In genomic region chr9:89639367-89639795, GRCh38 we compare ENCODE assay signal across 14 cellular contexts. TPM values are rescaled to one million over a fixed set of nuclear protein-coding genes. Genes with fewer than 3 reads are reported as not detected.
A peak's percentile ranks its signal among the peaks of the same experiment; 100 is the strongest.
DNase-seq lines count a peak whose midpoint lies in the region; ATAC-seq, FAIRE-seq and TF ChIP-seq lines count a peak whose summit lies in the region.
"Had no signal": no experiment of that assay in that cellular context is flagged by ENCODE, and none has a peak within 500 bp of the region (broad histone marks: within the 10 kb centered on the region; RNA-seq: fewer than 3 reads in every experiment).

No MANE protein-coding gene starts in this region.

- no peak for TF ChIP-seq EP300 in transverse colon (IDR thresholded peaks at IDR 0.05; ENCODE audit: low read depth)
- TF ChIP-seq EP300 in SK-N-SH (IDR thresholded peaks at IDR 0.05; ENCODE audit: borderline replicate concordance in 1 of 2, low read depth in 1 of 2, low read length in 1 of 2): no peak

- no peaks in the 10 kb centered on the region for H3K9me3 ChIP-seq in neutrophil
- no peaks in the 10 kb centered on the region for H3K9me3 ChIP-seq in transverse colon
- H3K9me3 ChIP-seq in SK-N-SH: no peaks in the 10 kb centered on the region
- no peaks in the 10 kb centered on the region for H3K9me3 ChIP-seq in small intestine (ENCODE audit: control insufficient read depth, low read depth)

- no peak overlapping the region for H3K4me2 ChIP-seq in SK-N-SH
- H3K4me2 ChIP-seq: hepatocyte had no signal

- ATAC-seq in GM21423 (IDR thresholded peaks at IDR 0.05; ENCODE audit: unreplicated experiment): no peak

- H3K36me3 ChIP-seq in neutrophil (no peaks in the 10 kb centered on the region), transverse colon (no peaks in the 10 kb centered on the region), SK-N-SH (replicated peaks in 1 of 2; ENCODE audit: control insufficient read depth in 1 of 2, insufficient read depth in 2 of 2, low read length in 1 of 2) (no peaks in the 10 kb centered on the region), small intestine (ENCODE audit: control insufficient read depth in 2 of 2, insufficient read depth in 2 of 2, low read length in 2 of 2) (no peaks in the 10 kb centered on the region)
- H3K36me3 ChIP-seq: WERI-Rb-1 had no signal

- no peak for TF ChIP-seq RAD21 in SK-N-SH (IDR thresholded peaks at IDR 0.05; ENCODE audit: low read length)

- TF ChIP-seq CTCF in glutamatergic neuron (IDR thresholded peaks at IDR 0.05; ENCODE audit: partially characterized antibody, unreplicated experiment) (no peak), neutrophil (IDR thresholded peaks at IDR 0.05) (no peak), transverse colon (IDR thresholded peaks at IDR 0.05) (no peak), SK-N-SH (IDR thresholded peaks at IDR 0.05) (no peak)

- no peak for FAIRE-seq in small intestine (lab: Jason Lieb, UNC)

- H3K79me2 ChIP-seq in SK-N-SH (ENCODE audit: insufficient read depth): no peaks in the 10 kb centered on the region
- H3K79me2 ChIP-seq: hepatocyte had no signal

- H3K4me3 Mint-ChIP-seq in glutamatergic neuron (ENCODE audit: unreplicated experiment): no peak overlapping the region
- no peak overlapping the region for H3K4me3 Mint-ChIP-seq in activated T-cell treated with anti-CD3 and anti-CD28 coated beads, Interleukin-2, amount 50 U/mL, for 24 hours
- H3K4me3 Mint-ChIP-seq: activated T-helper 1 cell treated with anti-CD3 and anti-CD28 coated beads, Interleukin-12 subunit alpha, Interleukin-12 subunit beta, Interleukin-2, Interleukin-4 antibody, amounts not matched to agents 30 ng/mL and 10 ng/mL and 1 ng/mL, durations not matched to agents 14 hours and 24 hours and 36 hours had no signal

- no peak overlapping the region for H3K27ac Mint-ChIP-seq in glutamatergic neuron (ENCODE audit: unreplicated experiment)
- H3K27ac Mint-ChIP-seq in activated T-cell treated with anti-CD3 and anti-CD28 coated beads, Interleukin-2, amount 50 U/mL, for 24 hours: no peak overlapping the region
- H3K27ac Mint-ChIP-seq: activated T-helper 1 cell treated with anti-CD3 and anti-CD28 coated beads, Interleukin-12 subunit alpha, Interleukin-12 subunit beta, Interleukin-2, Interleukin-4 antibody, amounts not matched to agents 30 ng/mL and 10 ng/mL and 1 ng/mL, durations not matched to agents 14 hours and 24 hours and 36 hours had no signal

- H3K4me3 ChIP-seq in neutrophil (ENCODE audit: low read depth in 1 of 2, low read length in 1 of 2): no peak overlapping the region
- no peak overlapping the region for H3K4me3 ChIP-seq in transverse colon
- no peak overlapping the region for H3K4me3 ChIP-seq in SK-N-SH (ENCODE audit: low read depth in 2 of 2, low read length in 1 of 2)
- H3K4me3 ChIP-seq in small intestine (ENCODE audit: low read depth in 1 of 2, low read length in 2 of 2): no peak overlapping the region
- H3K4me3 ChIP-seq: hepatocyte had no signal

- H3K36me3 Mint-ChIP-seq in glutamatergic neuron (ENCODE audit: unreplicated experiment): no peaks in the 10 kb centered on the region
- H3K36me3 Mint-ChIP-seq in activated T-cell treated with anti-CD3 and anti-CD28 coated beads, Interleukin-2, amount 50 U/mL, for 24 hours (ENCODE audit: low read depth): no peaks in the 10 kb centered on the region

- DNase-seq in anterior cingulate cortex (lab: John Stamatoyannopoulos, UW): peak in 48 of 58 donors; percentile 13 to 81 (median 46)
- DNase-seq in glutamatergic neuron: peak; percentile 9
- DNase-seq in transverse colon: no peak
- no peak for DNase-seq in activated T-cell treated with anti-CD3 and anti-CD28 coated beads, Interleukin-2, amount 50 U/mL, for 24 hours
- no peak for DNase-seq in SK-N-SH
- DNase-seq in small intestine: no peak
- DNase-seq: cortex of kidney, NCI-H2081 treated with DMSO at 0.1 percent for 48 hours, RPMI8226, WERI-Rb-1 had no signal

- H2AFZ ChIP-seq in SK-N-SH (ENCODE audit: low read depth): no peak overlapping the region
- H2AFZ ChIP-seq: hepatocyte had no signal

- POLR2A ChIA-PET in SK-N-SH (lab: Yijun Ruan, JAX): interaction anchor here (0.6 kb wide), 1 partner anchor 36 kb away, joined by 3 read pairs; no protein-coding TSS in a partner anchor

- no peaks in the 10 kb centered on the region for H4K20me1 ChIP-seq in SK-N-SH (ENCODE audit: insufficient read depth)

- WGBS in transverse colon (ENCODE audit: low coverage in 1 of 2), 2 donors: 70 to 72% methylated on average over 7 to 13 of the region's 13 CpGs
- 47% methylated on average over 5 of the region's 13 CpGs for WGBS in SK-N-SH (ENCODE audit: low lambda C conversion rate)
- WGBS in small intestine, 3 donors: 70 to 84% (median 71%) methylated on average over 13 of the region's 13 CpGs

- in situ Hi-C loops in transverse colon (cut with MboI; ENCODE audit: low pct_ligation_motif_present in 1 of 4, low pct_unique_long_range_greater_than_20kb in 1 of 4, low sequenced_read_pairs in 3 of 4): no loop called here

- intact Hi-C loops in transverse colon (cut with DNase I; ENCODE audit: low total_unique reads): no loop called here

- H3K27me3 ChIP-seq in neutrophil: no peaks in the 10 kb centered on the region
- H3K27me3 ChIP-seq in transverse colon: no peaks in the 10 kb centered on the region
- H3K27me3 ChIP-seq in SK-N-SH (ENCODE audit: insufficient read depth): no peaks in the 10 kb centered on the region
- no peaks in the 10 kb centered on the region for H3K27me3 ChIP-seq in small intestine (ENCODE audit: control insufficient read depth in 2 of 2, insufficient read depth in 2 of 2, low read length in 2 of 2)
- H3K27me3 ChIP-seq: hepatocyte had no signal

- H3K9ac ChIP-seq in SK-N-SH: no peak overlapping the region

- TF ChIP-seq POLR2A in transverse colon (IDR thresholded peaks at IDR 0.05): no peak

- no peaks in the 10 kb centered on the region for H3F3A ChIP-seq in SK-N-SH (replicated peaks; ENCODE audit: insufficient read depth)

- H3K9me3 Mint-ChIP-seq in glutamatergic neuron (ENCODE audit: unreplicated experiment): peaks cover 6% of the 10 kb centered on the region
- H3K9me3 Mint-ChIP-seq in activated T-cell treated with anti-CD3 and anti-CD28 coated beads, Interleukin-2, amount 50 U/mL, for 24 hours: no peaks in the 10 kb centered on the region
- H3K9me3 Mint-ChIP-seq: activated T-helper 1 cell treated with anti-CD3 and anti-CD28 coated beads, Interleukin-12 subunit alpha, Interleukin-12 subunit beta, Interleukin-2, Interleukin-4 antibody, amounts not matched to agents 30 ng/mL and 10 ng/mL and 1 ng/mL, durations not matched to agents 14 hours and 24 hours and 36 hours had no signal

- H3K4me1 ChIP-seq in neutrophil (ENCODE audit: control insufficient read depth in 1 of 2, insufficient read depth in 1 of 2, low read depth in 1 of 2, low read length in 1 of 2) (peaks cover 43 to 48% of the 10 kb centered on the region in 2 experiments), transverse colon (peaks cover 3 to 13% (median 11%) of the 10 kb centered on the region in 4 donors), SK-N-SH (ENCODE audit: control insufficient read depth in 1 of 2, insufficient read depth in 2 of 2, low read depth in 1 of 2, low read length in 1 of 2) (peaks cover 0 to 11% of the 10 kb centered on the region in 2 experiments; a peak in 1 of 4 replicates), small intestine (ENCODE audit: control insufficient read depth in 2 of 2, insufficient read depth in 1 of 2, low read depth in 1 of 2, low read length in 1 of 2) (no peaks in the 10 kb centered on the region)

- H3K27ac ChIP-seq in neutrophil (peak overlapping the region; percentile 87), transverse colon (peak overlapping the region; percentile 68 to 82 (median 74)), SK-N-SH (ENCODE audit: low read depth in 2 of 2, low read length in 1 of 2) (no peak overlapping the region), small intestine (ENCODE audit: low read depth in 1 of 2, low read length in 1 of 2) (no peak overlapping the region)
- H3K27ac ChIP-seq: hepatocyte, WERI-Rb-1 had no signal

- peaks cover 4% of the 10 kb centered on the region for H3K27me3 Mint-ChIP-seq in glutamatergic neuron (ENCODE audit: unreplicated experiment)
- no peaks in the 10 kb centered on the region for H3K27me3 Mint-ChIP-seq in activated T-cell treated with anti-CD3 and anti-CD28 coated beads, Interleukin-2, amount 50 U/mL, for 24 hours

- H3K4me1 Mint-ChIP-seq in glutamatergic neuron (ENCODE audit: low read depth, unreplicated experiment): peaks cover 7% of the 10 kb centered on the region
- H3K4me1 Mint-ChIP-seq in activated T-cell treated with anti-CD3 and anti-CD28 coated beads, Interleukin-2, amount 50 U/mL, for 24 hours (ENCODE audit: low read depth): peaks cover 3% of the 10 kb centered on the region

- CTCF ChIA-PET in SK-N-SH (lab: Yijun Ruan, JAX): interaction anchor here (0.7 to 1.1 kb wide), 4 partner anchors 15 to 105 kb away, joined by 3 read pairs; no protein-coding TSS in a partner anchor

- no peaks in the 10 kb centered on the region for H3K9me2 ChIP-seq in SK-N-SH

TF ChIP-seq in SK-N-SH, 30 proteins besides CTCF, POLR2A, EP300 and RAD21 (continues in another document):
- TF ChIP-seq JUND (IDR thresholded peaks at IDR 0.05) (no peak), GATA2 (CRISPR knock-in tag; IDR thresholded peaks at IDR 0.05) (no peak)

RNA-seq across cellular contexts. Expression of gene GADD45G, which starts 34.6 kb away (rescaled TPM):
- total RNA-seq in glutamatergic neuron (ENCODE audit: unreplicated experiment) (124 TPM), transverse colon (10 to 100 TPM in 2 of 4 donors, 1 to 10 TPM in 2; 8.4 to 12.7 (median 10.3) TPM)
- polyA plus RNA-seq in SK-N-SH (2012; rRNA removed) (1.3 and 1.8 TPM in 2 replicates), small intestine (10 to 100 TPM; 21.9 to 25.4 (median 25.3) TPM)
- polyA plus RNA-seq in SK-N-SH (2012; cell fraction: cytosol; rRNA removed): 0.98 and 1.4 TPM in 2 replicates
- 3.2 and 7.4 TPM in 2 replicates for polyA plus RNA-seq in SK-N-SH (2012; cell fraction: nucleus; rRNA removed)

Comparison
In these comparisons a context has a peak if more than half of its experiments do, and no peak if none do; other contexts are left out.
1. DNase-seq: peak in anterior cingulate cortex (48 of 58) and glutamatergic neuron (single experiment); none in transverse colon (single experiment), activated T-cell treated with anti-CD3 and anti-CD28 coated beads, Interleukin-2, amount 50 U/mL, for 24 hours (single experiment), SK-N-SH (single experiment) and small intestine (single experiment).
2. H3K27ac ChIP-seq: peak in neutrophil (single experiment) and transverse colon (4 of 4); none in SK-N-SH (0 of 2) and small intestine (0 of 2).